Comparison of ENCODE assay signal across 33 cellular contexts in the genomic region with DNA sequence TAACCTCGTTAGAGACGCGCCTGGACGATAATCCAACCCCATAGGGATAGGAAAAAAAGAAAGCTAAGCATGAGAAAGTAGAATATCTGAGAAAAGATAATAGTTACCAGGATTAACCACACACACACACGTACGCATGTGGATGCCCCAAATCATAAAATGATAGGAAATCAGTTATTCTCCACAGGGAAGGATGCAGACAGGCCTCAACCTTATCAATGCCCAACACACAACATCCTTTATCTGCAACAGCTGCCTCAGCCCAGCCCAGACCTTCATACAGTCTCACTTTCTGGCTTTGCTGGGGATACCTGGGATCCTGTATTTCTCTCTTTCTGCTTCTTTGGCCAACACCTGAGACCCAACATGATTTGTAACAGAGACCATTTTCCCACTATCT.
"Had no signal": no experiment of that assay in that cellular context is flagged by ENCODE, and none has a peak within 500 bp of the region (broad histone marks: within the 10 kb centered on the region; RNA-seq: fewer than 3 reads in every experiment).

No MANE protein-coding gene starts in this region.

- ATAC-seq: activated CD4-positive, CD25-positive, alpha-beta regulatory T cell treated with anti-CD3 and anti-CD28 coated beads, Interleukin-2, amount 50 U/mL, for 24 hours; activated CD8-positive, alpha-beta T cell treated with anti-CD3 and anti-CD28 coated beads for 36 hours; activated T-cell treated with anti-CD3 and anti-CD28 coated beads, Interleukin-2, amount 50 U/mL, for 4 hours; activated T-helper 17 cell treated with anti-CD3 and anti-CD28 coated beads, Interleukin-2, amount 50 U/mL, for 72 hours; foreskin keratinocyte; gastrocnemius medialis; heart left ventricle had no signal

- H3K27me3 ChIP-seq: brain microvascular endothelial cell, esophagus muscularis mucosa, gastrocnemius medialis, heart left ventricle had no signal

- H3K4me3 ChIP-seq: coronary artery, dorsolateral prefrontal cortex, esophagus muscularis mucosa, gastrocnemius medialis, heart left ventricle had no signal

- H3K27ac ChIP-seq: brain microvascular endothelial cell, coronary artery, dorsolateral prefrontal cortex, esophagus muscularis mucosa, foreskin keratinocyte, gastrocnemius medialis, heart left ventricle, WERI-Rb-1 had no signal

- H3K27ac Mint-ChIP-seq: activated B cell treated with CpG ODN at 0.5 μM for 24 hours; activated CD8-positive, alpha-beta T cell treated with anti-CD3 and anti-CD28 coated beads for 36 hours; activated naive CD8-positive, alpha-beta T cell; activated T-helper 17 cell treated with anti-CD3 and anti-CD28 coated beads, Interleukin-2, amount 50 U/mL, for 72 hours; dendritic cell treated with granulocyte-macrophage colony-stimulating factor and Interleukin-4, amounts not matched to agents 40 ng/mL and 50 ng/mL, for 4 days; T-helper 1 cell treated with Interleukin-12 subunit alpha and Interleukin-12 subunit beta and Interleukin-4 antibody, amounts not matched to agents 30 μg/mL and 1 μg/mL, for 36 hours had no signal

- FAIRE-seq: astrocyte, bronchial epithelial cell had no signal

- DNase-seq: activated B cell treated with CpG ODN at 0.5 μM for 24 hours; activated CD4-positive, alpha-beta T cell treated with anti-CD3 and anti-CD28 coated beads for 48 hours; activated CD4-positive, alpha-beta T cell treated with anti-CD3 and anti-CD28 coated beads, Interleukin-2, amount 50 U/mL, for 1 hour; activated CD4-positive, alpha-beta T cell treated with anti-CD3 and anti-CD28 coated beads, Interleukin-2, amount 50 U/mL, for 48 hours; activated CD8-positive, alpha-beta memory T cell treated with anti-CD3 and anti-CD28 coated beads for 24 hours; activated CD8-positive, alpha-beta T cell treated with anti-CD3 and anti-CD28 coated beads for 36 hours; activated effector memory CD4-positive, alpha-beta T cell treated with Interleukin-2 at 50 U/mL for 16 hours; activated gamma-delta T cell treated with Interleukin-2 at 50 U/mL for 16 hours; activated naive CD4-positive, alpha-beta T cell treated with anti-CD3 and anti-CD28 coated beads, Interleukin-2, amount 50 U/mL, for 16 hours; activated naive CD4-positive, alpha-beta T cell treated with Interleukin-2 at 50 U/mL for 16 hours; activated T-cell treated with anti-CD3 and anti-CD28 coated beads, Interleukin-2, amount 50 U/mL, for 4 hours; amniotic stem cell; anterior cingulate cortex; brain microvascular endothelial cell; dorsolateral prefrontal cortex; effector memory CD4-positive, alpha-beta T cell; endodermal cell; foreskin keratinocyte; gastrocnemius medialis; glutamatergic neuron; heart left ventricle; T1000 had no signal

- H3K4me3 Mint-ChIP-seq: activated B cell treated with CpG ODN at 0.5 μM for 24 hours; activated CD8-positive, alpha-beta T cell treated with anti-CD3 and anti-CD28 coated beads for 36 hours; activated naive CD8-positive, alpha-beta T cell; activated T-cell treated with anti-CD3 and anti-CD28 coated beads, Interleukin-2, amount 50 U/mL, for 4 hours; activated T-helper 17 cell treated with anti-CD3 and anti-CD28 coated beads, Interleukin-2, amount 50 U/mL, for 72 hours; central memory CD8-positive, alpha-beta T cell; dendritic cell treated with granulocyte-macrophage colony-stimulating factor and Interleukin-4, amounts not matched to agents 40 ng/mL and 50 ng/mL, for 4 days; endodermal cell; T-helper 1 cell treated with Interleukin-12 subunit alpha and Interleukin-12 subunit beta and Interleukin-4 antibody, amounts not matched to agents 30 μg/mL and 1 μg/mL, for 36 hours had no signal

- H3K36me3 ChIP-seq: brain microvascular endothelial cell, gastrocnemius medialis, WERI-Rb-1 had no signal

- H3K4me1 Mint-ChIP-seq: activated T-helper 17 cell treated with anti-CD3 and anti-CD28 coated beads, Interleukin-2, amount 50 U/mL, for 72 hours; central memory CD8-positive, alpha-beta T cell had no signal

- H3K9me3 ChIP-seq: esophagus muscularis mucosa, gastrocnemius medialis, heart left ventricle had no signal

- H3K9me3 Mint-ChIP-seq: activated B cell treated with CpG ODN at 0.5 μM for 24 hours; activated CD8-positive, alpha-beta T cell treated with anti-CD3 and anti-CD28 coated beads for 36 hours; activated T-cell treated with anti-CD3 and anti-CD28 coated beads, Interleukin-2, amount 50 U/mL, for 4 hours; activated T-helper 17 cell treated with anti-CD3 and anti-CD28 coated beads, Interleukin-2, amount 50 U/mL, for 72 hours; central memory CD8-positive, alpha-beta T cell; dendritic cell treated with granulocyte-macrophage colony-stimulating factor and Interleukin-4, amounts not matched to agents 40 ng/mL and 50 ng/mL, for 4 days; endodermal cell; T-helper 1 cell treated with Interleukin-12 subunit alpha and Interleukin-12 subunit beta and Interleukin-4 antibody, amounts not matched to agents 30 μg/mL and 1 μg/mL, for 36 hours had no signal

- H3K4me1 ChIP-seq: esophagus muscularis mucosa, foreskin keratinocyte, gastrocnemius medialis had no signal

- H3K36me3 Mint-ChIP-seq: activated naive CD8-positive, alpha-beta T cell had no signal
